Comparison of ENCODE assay signal across 14 cellular contexts in genomic region chr5:74266132-74266531, GRCh38.
DNase-seq lines count a peak whose midpoint lies in the region; ATAC-seq and TF ChIP-seq lines count a peak whose summit lies in the region.
"Had no signal": no experiment of that assay in that cellular context is flagged by ENCODE, and none has a peak within 500 bp of the region (broad histone marks: within the 10 kb centered on the region; RNA-seq: fewer than 3 reads in every experiment).

No MANE protein-coding gene starts in this region.

- no peak for DNase-seq in WERI-Rb-1
- DNase-seq in left lung = no peak
- no peak for DNase-seq in mucosa of descending colon
- no peak for DNase-seq in activated CD4-positive, alpha-beta T cell treated with anti-CD3 and anti-CD28 coated beads for 48 hours
- no peak for DNase-seq in activated T-cell treated with anti-CD3 and anti-CD28 coated beads, Interleukin-2, amount 50 U/mL, for 1 hour
- DNase-seq in substantia nigra (lab: John Stamatoyannopoulos, UW) = no peak
- DNase-seq: CD8-positive, alpha-beta T cell; COR-L47; DMS153; DMS79 treated with DMSO at 0.1 percent for 48 hours; EL; GOT3; H9 had no signal

- no peak overlapping the region for H3K4me3 ChIP-seq in WERI-Rb-1 (ENCODE audit: low read depth, low read length)
- H3K4me3 ChIP-seq in left lung = no peak overlapping the region
- H3K4me3 ChIP-seq in mucosa of descending colon = no peak overlapping the region

- H3K4me1 ChIP-seq in left lung (peaks cover 0 to 4% of the 10 kb centered on the region in 2 donors), mucosa of descending colon (ENCODE audit: low read depth) (no peaks in the 10 kb centered on the region)

- TF ChIP-seq CTCF in WERI-Rb-1 (IDR thresholded peaks at IDR 0.05; ENCODE audit: low read depth, low read length) (no peak), left lung (IDR thresholded peaks at IDR 0.05) (no peak), mucosa of descending colon (IDR thresholded peaks at IDR 0.05) (no peak)

- no peaks in the 10 kb centered on the region for H3K9me3 ChIP-seq in WERI-Rb-1 (ENCODE audit: severe bottlenecking)
- H3K9me3 ChIP-seq in left lung = no peaks in the 10 kb centered on the region
- H3K9me3 ChIP-seq in mucosa of descending colon = no peaks in the 10 kb centered on the region

- peak; percentile 78 for ATAC-seq in left lung
- peak; percentile 37 for ATAC-seq in mucosa of descending colon
- no peak for ATAC-seq in GM21367 (IDR thresholded peaks at IDR 0.05; ENCODE audit: unreplicated experiment)
- ATAC-seq: CD8-positive, alpha-beta T cell had no signal

- no peaks in the 10 kb centered on the region for H3K36me3 ChIP-seq in WERI-Rb-1
- H3K36me3 ChIP-seq in left lung = no peaks in the 10 kb centered on the region
- no peaks in the 10 kb centered on the region for H3K36me3 ChIP-seq in mucosa of descending colon (ENCODE audit: low read depth)

- intact Hi-C loops in left lung (cut with DNase I) (no loop called here), mucosa of descending colon (cut with DNase I, micrococcal nuclease) (no loop called here)

- H3K27me3 ChIP-seq in WERI-Rb-1 (ENCODE audit: insufficient read depth, low read depth, severe bottlenecking) (no peaks in the 10 kb centered on the region), left lung (no peaks in the 10 kb centered on the region)

- 0 out of 2 replicates have a peak overlapping the region, but pooled peaks have one; percentile 15 for H3K27ac ChIP-seq in WERI-Rb-1
- H3K27ac ChIP-seq in left lung = no peak overlapping the region
- H3K27ac ChIP-seq in substantia nigra (ENCODE audit: low read depth, low read length, poor library complexity, severe bottlenecking) = no peak overlapping the region
